28 cellular contexts compared by ENCODE assay signal in the genomic region with DNA sequence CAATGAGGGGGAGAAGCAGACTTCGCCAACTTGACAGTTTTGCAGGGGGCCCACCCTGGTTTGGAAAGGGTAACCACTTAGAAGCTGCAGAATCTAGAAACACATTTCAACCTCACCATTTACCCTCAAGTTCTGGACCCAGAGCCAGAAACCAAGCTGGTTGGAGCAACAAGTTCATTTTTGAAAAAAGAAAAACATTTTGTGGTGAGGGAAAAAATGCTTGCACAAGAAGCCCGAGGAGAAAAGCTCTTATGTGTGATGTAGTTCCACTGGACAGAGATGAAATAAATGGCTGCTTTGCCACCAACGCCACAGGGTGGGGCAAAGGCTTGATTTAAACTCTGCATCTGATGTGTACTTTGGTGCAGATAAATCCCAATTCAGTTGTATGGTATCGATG. TPM values are rescaled to one million over a fixed set of nuclear protein-coding genes. Genes with fewer than 3 reads are reported as not detected.
"Had no signal": no experiment of that assay in that cellular context is flagged by ENCODE, and none has a peak within 500 bp of the region (broad histone marks: within the 10 kb centered on the region; RNA-seq: fewer than 3 reads in every experiment).

No MANE protein-coding gene starts in this region.

- H3K36me3 ChIP-seq: brain microvascular endothelial cell, colonic mucosa, esophagus squamous epithelium had no signal

- H3K9me3 ChIP-seq: colonic mucosa, esophagus squamous epithelium had no signal

- H3K27me3 ChIP-seq: brain microvascular endothelial cell, colonic mucosa had no signal

- H3K4me1 ChIP-seq: colonic mucosa, esophagus squamous epithelium had no signal

- H3K4me3 ChIP-seq: colonic mucosa, esophagus squamous epithelium had no signal

- FAIRE-seq: astrocyte, bronchial epithelial cell, endometrium, endothelial cell of umbilical vein, frontal cortex had no signal

- DNase-seq: activated CD4-positive, alpha-beta memory T cell treated with anti-CD3 and anti-CD28 coated beads for 36 hours; activated CD4-positive, alpha-beta T cell treated with anti-CD3 and anti-CD28 coated beads for 36 hours; activated CD4-positive, alpha-beta T cell treated with anti-CD3 and anti-CD28 coated beads, Interleukin-2, amount 10 ng/mL, durations not matched to agents 24 days and 14 days; activated CD4-positive, CD25-positive, alpha-beta regulatory T cell; activated CD4-positive, CD25-positive, alpha-beta regulatory T cell treated with anti-CD3 and anti-CD28 coated beads, Interleukin-2, amount 50 U/mL, for 72 hours; activated CD8-positive, alpha-beta memory T cell treated with anti-CD3 and anti-CD28 coated beads, Interleukin-2, amount 10 ng/mL, durations not matched to agents 7 days and 5 days; activated CD8-positive, alpha-beta memory T cell treated with anti-CD3 and anti-CD28 coated beads, Interleukin-2, amount 50 U/mL, for 4 hours; activated CD8-positive, alpha-beta T cell treated with anti-CD3 and anti-CD28 coated beads, Interleukin-2, amount 10 ng/mL, durations not matched to agents 7 days and 5 days; activated effector memory CD4-positive, alpha-beta T cell treated with anti-CD3 and anti-CD28 coated beads, Interleukin-2, amount 50 U/mL, for 16 hours; activated naive CD4-positive, alpha-beta T cell treated with anti-CD3 and anti-CD28 coated beads for 36 hours; activated naive CD8-positive, alpha-beta T cell treated with anti-CD3 and anti-CD28 coated beads for 36 hours; activated T-cell treated with anti-CD3 and anti-CD28 coated beads, Interleukin-2, amount 50 U/mL, for 1 hour; activated T-cell treated with anti-CD3 and anti-CD28 coated beads, Interleukin-2, amount 50 U/mL, for 48 hours; amniotic stem cell; anterior cingulate cortex; brain microvascular endothelial cell; colonic mucosa; effector CD8-positive, alpha-beta T cell; esophagus squamous epithelium; foreskin fibroblast; head of caudate nucleus; hippocampal formation; T-helper 2 cell had no signal

RNA-seq across cellular contexts. Expression of gene NGF, which starts 10.6 kb away (rescaled TPM):
- polyA plus RNA-seq: endothelial cell of umbilical vein had no signal
